Comparison of ENCODE assay signal across 21 cellular contexts in the genomic region with DNA sequence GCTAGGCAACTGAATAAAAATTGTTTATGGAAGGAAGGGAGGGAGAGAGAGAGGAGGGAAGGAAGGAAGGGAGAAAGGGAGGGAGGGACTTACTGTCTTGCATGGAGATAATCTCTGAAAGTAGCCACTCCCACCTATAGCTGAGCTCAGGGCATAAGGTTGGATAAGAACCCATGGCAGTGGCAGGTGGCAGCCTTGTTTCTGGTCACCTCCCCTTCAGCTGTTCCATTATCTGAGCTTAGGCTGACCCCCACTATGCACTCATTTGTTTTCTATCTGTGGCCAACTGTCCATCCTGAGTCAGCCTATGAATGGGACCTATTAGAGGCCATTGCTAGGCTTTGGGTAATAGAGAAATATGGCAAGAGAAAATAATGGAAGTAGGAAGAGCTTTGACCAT. TPM values are rescaled to one million over a fixed set of nuclear protein-coding genes. Genes with fewer than 3 reads are reported as not detected.
DNase-seq lines count a peak whose midpoint lies in the region; ATAC-seq and TF ChIP-seq lines count a peak whose summit lies in the region.
"Had no signal": no experiment of that assay in that cellular context is flagged by ENCODE, and none has a peak within 500 bp of the region (broad histone marks: within the 10 kb centered on the region; RNA-seq: fewer than 3 reads in every experiment).

No MANE protein-coding gene starts in this region.

- ATAC-seq in left ventricle myocardium superior (peak; percentile 2), HG02884 (IDR thresholded peaks at IDR 0.05; ENCODE audit: unreplicated experiment) (no peak), HG03045 (IDR thresholded peaks at IDR 0.05; ENCODE audit: unreplicated experiment) (no peak)
- ATAC-seq: Panc1 had no signal

- H3K9me3 ChIP-seq in right atrium auricular region: no peaks in the 10 kb centered on the region
- H3K9me3 ChIP-seq in prostate gland: no peaks in the 10 kb centered on the region
- H3K9me3 ChIP-seq: BE2C had no signal

- TF ChIP-seq POLR2A in prostate gland (IDR thresholded peaks at IDR 0.05): no peak

- no peaks in the 10 kb centered on the region for H3K27me3 ChIP-seq in right atrium auricular region
- H3K27me3 ChIP-seq in prostate gland (replicated peaks; ENCODE audit: insufficient read depth): no peaks in the 10 kb centered on the region

- intact Hi-C loops in left ventricle myocardium superior (cut with micrococcal nuclease) (no loop called here), prostate gland (cut with DNase I) (loop anchor here (10.0 kb wide), 1 partner anchor 45 kb away; no protein-coding TSS in a partner anchor)

- TF ChIP-seq CTCF in right atrium auricular region (IDR thresholded peaks at IDR 0.05) (no peak), prostate gland (IDR thresholded peaks at IDR 0.05) (no peak)

- H3K4me1 ChIP-seq in right atrium auricular region (peaks cover 0 to 38% of the 10 kb centered on the region in 2 donors), prostate gland (replicated peaks) (no peaks in the 10 kb centered on the region)
- H3K4me1 ChIP-seq: BE2C had no signal

- no peak overlapping the region for H3K27ac ChIP-seq in right atrium auricular region
- H3K27ac ChIP-seq in prostate gland: no peak overlapping the region
- H3K27ac ChIP-seq: GM23248, HL-60, KMS-11 had no signal

- no peak overlapping the region for H3K4me3 ChIP-seq in right atrium auricular region
- no peak overlapping the region for H3K4me3 ChIP-seq in prostate gland
- H3K4me3 ChIP-seq: GM23248 had no signal

- DNase-seq in left ventricle myocardium superior (no peak), right atrium auricular region (ENCODE audit: low spot score) (no peak), NCI-H69 (lab: John Stamatoyannopoulos, UW) (peak; percentile 77), myocyte (ENCODE audit: low read depth) (peak; percentile 95), prostate gland (ENCODE audit: low spot score) (no peak)
- DNase-seq: BE2C, DMS79 treated with DMSO at 0.1 percent for 48 hours, GM23248, HFFc6, NCI-H1105 treated with DMSO at 0.1 percent for 48 hours, NCI-H1694 treated with DMSO at 0.1 percent for 48 hours, NCI-H2081 treated with DMSO at 0.1 percent for 48 hours, NCI-H446, T-helper 1 cell had no signal

- H3K36me3 ChIP-seq in right atrium auricular region (no peaks in the 10 kb centered on the region), prostate gland (no peaks in the 10 kb centered on the region)
- H3K36me3 ChIP-seq: BE2C had no signal

RNA-seq across cellular contexts. Expression of gene MTMR4, which starts 25.3 kb away (rescaled TPM):
- total RNA-seq in left ventricle myocardium superior (12.6 TPM), right atrium auricular region (10 to 100 TPM; 13.9 TPM), myocyte (28.4 and 37.4 TPM in 2 replicates), prostate gland (100 to 1,000 TPM in 1 of 2 donors, 10 to 100 TPM in 1; 50.7 to 179 TPM)
- 10.3 TPM for polyA plus RNA-seq in myocyte (2012)

RNA-seq across cellular contexts. Expression of gene HSF5, which starts 51.5 kb away (rescaled TPM):
- not detected for total RNA-seq in left ventricle myocardium superior
- total RNA-seq in right atrium auricular region: under 1 TPM in 1 of 2 donors, not detected in 1; 0.08 TPM
- total RNA-seq in myocyte: not detected in 2 replicates
- polyA plus RNA-seq in myocyte (2012): not detected
- total RNA-seq in prostate gland: 10 to 100 TPM in 1 of 2 donors, not detected in 1; 11.5 TPM
- total RNA-seq: GM23248, H9, HFFc6, HT1080 had no signal
- polyA plus RNA-seq: GM23248 had no signal

Comparison
In these comparisons a context has a peak if more than half of its experiments do, and no peak if none do; other contexts are left out.
1. DNase-seq: peak in NCI-H69 (single experiment) and myocyte (single experiment); none in left ventricle myocardium superior (single experiment), right atrium auricular region (single experiment) and prostate gland (single experiment).